ENCODE assay signal across 8 cellular contexts in genomic region chr19:10431254-10431942, GRCh38. TPM values are rescaled to one million over a fixed set of nuclear protein-coding genes. Genes with fewer than 3 reads are reported as not detected.
DNase-seq lines count a peak whose midpoint lies in the region; ATAC-seq and TF ChIP-seq lines count a peak whose summit lies in the region.

No MANE protein-coding gene starts in this region.

- H3K4me3 ChIP-seq in BE2C (ENCODE audit: low read depth, low read length) (peak overlapping the region; percentile 16; the same call in 1 of the 2 replicates), suprapubic skin (peak overlapping the region; percentile 62)

- TF ChIP-seq CTCF in BE2C (IDR thresholded peaks at IDR 0.05; ENCODE audit: low read depth, low read length) (no peak), suprapubic skin (IDR thresholded peaks at IDR 0.05) (peak in 1 of 2 donors; percentile 18)

- no peaks in the 10 kb centered on the region for H3K9me3 ChIP-seq in BE2C
- H3K9me3 ChIP-seq in suprapubic skin = no peaks in the 10 kb centered on the region

- 5% methylated on average over 18 of the region's 25 CpGs for WGBS in suprapubic skin

- H3K27ac Mint-ChIP-seq in activated naive CD8-positive, alpha-beta T cell treated with anti-CD3 and anti-CD28 coated beads, Interleukin-2, amount 50 U/mL, for 24 hours = peak overlapping the region; percentile 89

- H3K27ac ChIP-seq in layer of hippocampus (ENCODE audit: low read depth, low read length) = peak overlapping the region; percentile 38
- peak overlapping the region; percentile 51 for H3K27ac ChIP-seq in suprapubic skin

- DNase-seq in BE2C (no peak), HT1080 (ENCODE audit: low read depth) (peak; percentile 54), suprapubic skin (ENCODE audit: low spot score in 2 of 2) (no peak), C1 segment of cervical spinal cord (lab: John Stamatoyannopoulos, UW) (no peak), SW480 (ENCODE audit: low spot score) (no peak)
- DNase-seq in activated naive CD8-positive, alpha-beta T cell treated with anti-CD3 and anti-CD28 coated beads, Interleukin-2, amount 50 U/mL, for 24 hours = peak; percentile 69

- peak; percentile 47 for ATAC-seq in activated naive CD8-positive, alpha-beta T cell treated with anti-CD3 and anti-CD28 coated beads, Interleukin-2, amount 50 U/mL, for 24 hours
- ATAC-seq in GM19397 (IDR thresholded peaks at IDR 0.05; ENCODE audit: unreplicated experiment) = no peak

- no peaks in the 10 kb centered on the region for H3K36me3 Mint-ChIP-seq in activated naive CD8-positive, alpha-beta T cell treated with anti-CD3 and anti-CD28 coated beads, Interleukin-2, amount 50 U/mL, for 24 hours (ENCODE audit: low read depth)

- H3K27me3 Mint-ChIP-seq in activated naive CD8-positive, alpha-beta T cell treated with anti-CD3 and anti-CD28 coated beads, Interleukin-2, amount 50 U/mL, for 24 hours = peaks cover 30% of the 10 kb centered on the region

- peaks cover 13% of the 10 kb centered on the region for H3K4me1 ChIP-seq in BE2C
- peaks cover 26% of the 10 kb centered on the region for H3K4me1 ChIP-seq in suprapubic skin

- H3K27me3 ChIP-seq in BE2C (peaks cover 14% of the 10 kb centered on the region; the same call in 1 of the 2 replicates), layer of hippocampus (ENCODE audit: control insufficient read depth, insufficient read depth, low read length) (peaks cover 9% of the 10 kb centered on the region), suprapubic skin (peaks cover 18% of the 10 kb centered on the region)

- peaks cover 73% of the 10 kb centered on the region for H3K4me1 Mint-ChIP-seq in activated naive CD8-positive, alpha-beta T cell treated with anti-CD3 and anti-CD28 coated beads, Interleukin-2, amount 50 U/mL, for 24 hours

- peak overlapping the region; percentile 81 for H3K4me3 Mint-ChIP-seq in activated naive CD8-positive, alpha-beta T cell treated with anti-CD3 and anti-CD28 coated beads, Interleukin-2, amount 50 U/mL, for 24 hours

- H3K36me3 ChIP-seq in BE2C = no peaks in the 10 kb centered on the region
- no peaks in the 10 kb centered on the region for H3K36me3 ChIP-seq in suprapubic skin

- TF ChIP-seq POLR2A in suprapubic skin (IDR thresholded peaks at IDR 0.05) = no peak

- TF ChIP-seq EP300 in suprapubic skin (IDR thresholded peaks at IDR 0.05) = no peak

- peaks cover 4% of the 10 kb centered on the region for H3K9me3 Mint-ChIP-seq in activated naive CD8-positive, alpha-beta T cell treated with anti-CD3 and anti-CD28 coated beads, Interleukin-2, amount 50 U/mL, for 24 hours

RNA-seq across cellular contexts. Expression of gene PDE4A, which starts 11.1 kb away (rescaled TPM):
- polyA plus RNA-seq in BE2C (2012; ENCODE audit: insufficient read depth, insufficient read length, low read depth) = 7.6 TPM
- 3.9 and 9.2 TPM in 2 replicates for total RNA-seq in HT1080 (2014; rRNA removed; shearing (Covaris generic))
- 4.4 and 5.0 TPM in 2 replicates for polyA plus RNA-seq in HT1080 (2015; cell fraction: cytosol; rRNA removed)
- polyA plus RNA-seq in HT1080 (2015; cell fraction: nucleus; rRNA removed) = 3.2 and 4.1 TPM in 2 replicates
- total RNA-seq in suprapubic skin = 1 to 10 TPM; 3.7 to 7.9 (median 5.6) TPM

RNA-seq across cellular contexts. Expression of gene CDC37, which starts 28.1 kb away (rescaled TPM):
- 428 TPM for polyA plus RNA-seq in BE2C (2012; ENCODE audit: insufficient read depth, insufficient read length, low read depth)
- 526 and 530 TPM in 2 replicates for total RNA-seq in HT1080 (2014; rRNA removed; shearing (Covaris generic))
- 401 and 453 TPM in 2 replicates for polyA plus RNA-seq in HT1080 (2015; cell fraction: cytosol; rRNA removed)
- 647 and 774 TPM in 2 replicates for polyA plus RNA-seq in HT1080 (2015; cell fraction: nucleus; rRNA removed)
- total RNA-seq in suprapubic skin = 100 to 1,000 TPM in 3 of 4 donors, 10 to 100 TPM in 1; 91.7 to 178 (median 109) TPM

RNA-seq across cellular contexts. Expression of gene TYK2, which starts 51.0 kb away (rescaled TPM):
- 216 TPM for polyA plus RNA-seq in BE2C (2012; ENCODE audit: insufficient read depth, insufficient read length, low read depth)
- total RNA-seq in HT1080 (2014; rRNA removed; shearing (Covaris generic)) = 64.3 and 80.5 TPM in 2 replicates
- polyA plus RNA-seq in HT1080 (2015; cell fraction: cytosol; rRNA removed) = 36.4 and 44.1 TPM in 2 replicates
- 188 and 202 TPM in 2 replicates for polyA plus RNA-seq in HT1080 (2015; cell fraction: nucleus; rRNA removed)
- 100 to 1,000 TPM in 2 of 4 donors, 10 to 100 TPM in 2; 80.4 to 200 (median 124) TPM for total RNA-seq in suprapubic skin

Comparison
In these comparisons a context has a peak if more than half of its experiments do, and no peak if none do; other contexts are left out.
1. DNase-seq: peak in HT1080 (single experiment) and activated naive CD8-positive, alpha-beta T cell treated with anti-CD3 and anti-CD28 coated beads, Interleukin-2, amount 50 U/mL, for 24 hours (single experiment); none in BE2C (single experiment), suprapubic skin (0 of 2), C1 segment of cervical spinal cord (0 of 14) and SW480 (single experiment).